1 cellular context compared by ENCODE assay signal in genomic region chr22:23212061-23213030, GRCh38.
TF ChIP-seq lines count a peak whose summit lies in the region.

No MANE protein-coding gene starts in this region.

TF ChIP-seq in H1, 55 proteins besides CTCF, POLR2A, EP300 and RAD21:
- TF ChIP-seq ATF2 (IDR thresholded peaks at IDR 0.05; ENCODE audit: low read length) (no peak), FOSL1 (IDR thresholded peaks at IDR 0.05; ENCODE audit: insufficient read depth, low read depth, low read length) (no peak), RXRA (IDR thresholded peaks at IDR 0.05; ENCODE audit: insufficient read depth, low read depth, low read length) (no peak), SIX5 (IDR thresholded peaks at IDR 0.05; ENCODE audit: low read depth, low read length) (no peak), GABPA (IDR thresholded peaks at IDR 0.05; ENCODE audit: borderline replicate concordance, insufficient read depth, low read length) (no peak)
